In the genomic region with DNA sequence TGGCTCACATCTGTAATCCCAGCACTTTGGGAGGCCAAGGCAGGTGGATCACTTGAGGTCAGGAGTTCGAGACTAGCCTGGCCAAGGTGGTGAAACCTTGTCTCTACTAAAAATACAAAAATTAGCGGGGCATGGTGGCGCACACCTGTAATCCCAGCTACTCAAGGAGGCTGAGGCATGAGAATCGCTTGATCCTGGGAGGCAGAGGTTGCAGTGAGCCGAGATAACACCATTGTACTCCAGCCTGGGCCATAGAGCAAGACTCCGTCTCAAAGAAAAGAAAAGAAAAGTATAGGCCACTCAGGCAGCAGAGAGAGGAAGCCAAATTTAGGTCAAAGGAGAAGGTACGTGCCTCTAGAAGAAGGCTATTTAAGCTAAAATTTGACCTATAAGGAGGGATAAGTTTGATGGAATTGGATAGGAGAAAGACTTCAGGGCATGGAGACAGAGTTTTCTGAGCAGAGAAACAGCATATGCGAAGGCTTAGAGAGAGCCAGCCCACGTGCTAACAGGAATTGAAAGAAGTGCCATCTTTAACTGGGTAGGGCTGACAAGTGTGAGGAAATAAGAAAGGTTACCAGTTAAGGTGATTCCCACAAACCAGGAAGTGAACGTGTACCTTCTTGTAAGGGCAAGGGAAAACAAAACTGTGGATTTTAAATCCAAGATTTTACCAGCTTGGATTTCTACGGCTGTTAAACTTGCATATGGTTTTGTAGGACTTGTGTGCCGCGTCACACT, we compare ENCODE assay signal across 26 cellular contexts.
DNase-seq lines count a peak whose midpoint lies in the region; ATAC-seq lines count a peak whose summit lies in the region.
"Had no signal": no experiment of that assay in that cellular context is flagged by ENCODE, and none has a peak within 500 bp of the region (broad histone marks: within the 10 kb centered on the region; RNA-seq: fewer than 3 reads in every experiment).

No MANE protein-coding gene starts in this region.

- intact Hi-C loops in CD4-positive, alpha-beta memory T cell (cut with micrococcal nuclease), result loop anchor here (10.0 kb wide), 3 partner anchors 492 to 1238 kb away; partner anchors contain the start of genes MTRF1L, SCAF8 and TFB1M

- DNase-seq in T-helper 1 cell (no peak), NCI-H524 (lab: John Stamatoyannopoulos, UW) (no peak)
- DNase-seq in CD4-positive, alpha-beta memory T cell, result no peak
- DNase-seq: activated CD4-positive, CD25-positive, alpha-beta regulatory T cell; DMS79; glutamatergic neuron; Karpas-422; kidney glomerular epithelial cell; mesenchymal stem cell; NCI-H1694 treated with DMSO at 0.1 percent for 48 hours; NCI-H2171 treated with DMSO at 0.1 percent for 48 hours; NCI-H526 treated with DMSO at 0.1 percent for 48 hours; pancreas; right cardiac atrium; stimulated activated CD4-positive, alpha-beta T cell treated with anti-CD3 and anti-CD28 coated beads, Interleukin-12 subunit alpha, Interleukin-12 subunit beta, amount 100 ng/mL, for 4 hours; stimulated activated CD4-positive, alpha-beta T cell treated with anti-CD3 and anti-CD28 coated beads, Interleukin-4, amount 100 ng/mL, for 4 hours; T1000 had no signal

- peaks cover 8% of the 10 kb centered on the region for H3K9me3 Mint-ChIP-seq in T-helper 1 cell treated with Interleukin-12 subunit alpha and Interleukin-12 subunit beta and Interleukin-4 antibody, amounts not matched to agents 30 μg/mL and 1 μg/mL, for 36 hours
- H3K9me3 Mint-ChIP-seq in CD4-positive, alpha-beta memory T cell, result no peaks in the 10 kb centered on the region
- H3K9me3 Mint-ChIP-seq in activated T-helper 17 cell treated with anti-CD3 and anti-CD28 coated beads, Interleukin-2, amount 50 U/mL, for 72 hours, result peaks cover 8% of the 10 kb centered on the region
- H3K9me3 Mint-ChIP-seq: type B pancreatic cell had no signal

- peak overlapping the region; percentile 70 for H3K27ac Mint-ChIP-seq in T-helper 1 cell treated with Interleukin-12 subunit alpha and Interleukin-12 subunit beta and Interleukin-4 antibody, amounts not matched to agents 30 μg/mL and 1 μg/mL, for 36 hours
- peak overlapping the region; percentile 89 to 97 (median 93) for H3K27ac Mint-ChIP-seq in CD4-positive, alpha-beta memory T cell
- peak overlapping the region; percentile 86 for H3K27ac Mint-ChIP-seq in activated T-helper 17 cell treated with anti-CD3 and anti-CD28 coated beads, Interleukin-2, amount 50 U/mL, for 72 hours
- H3K27ac Mint-ChIP-seq: type B pancreatic cell had no signal

- peaks cover 48% of the 10 kb centered on the region for H3K4me1 Mint-ChIP-seq in T-helper 1 cell treated with Interleukin-12 subunit alpha and Interleukin-12 subunit beta and Interleukin-4 antibody, amounts not matched to agents 30 μg/mL and 1 μg/mL, for 36 hours (ENCODE audit: low read depth)
- peaks cover 48 to 85% (median 65%) of the 10 kb centered on the region in 4 donors for H3K4me1 Mint-ChIP-seq in CD4-positive, alpha-beta memory T cell
- H3K4me1 Mint-ChIP-seq in activated T-helper 17 cell treated with anti-CD3 and anti-CD28 coated beads, Interleukin-2, amount 50 U/mL, for 72 hours, result peaks cover 54% of the 10 kb centered on the region

- no peak for ATAC-seq in activated T-helper 17 cell treated with anti-CD3 and anti-CD28 coated beads, Interleukin-2, amount 50 U/mL, for 72 hours (replicated peaks)
- ATAC-seq in esophagus mucosa (peak; percentile 68), HG02852 (IDR thresholded peaks at IDR 0.05; ENCODE audit: unreplicated experiment) (no peak), HG02623 (IDR thresholded peaks at IDR 0.05; ENCODE audit: unreplicated experiment) (no peak)
- ATAC-seq: pancreas, right cardiac atrium had no signal

- H3K4me3 Mint-ChIP-seq in T-helper 1 cell treated with Interleukin-12 subunit alpha and Interleukin-12 subunit beta and Interleukin-4 antibody, amounts not matched to agents 30 μg/mL and 1 μg/mL, for 36 hours, result no peak overlapping the region
- peak overlapping the region; percentile 89 to 99 (median 96) for H3K4me3 Mint-ChIP-seq in CD4-positive, alpha-beta memory T cell
- H3K4me3 Mint-ChIP-seq in activated T-helper 17 cell treated with anti-CD3 and anti-CD28 coated beads, Interleukin-2, amount 50 U/mL, for 72 hours, result peak overlapping the region; percentile 99
- H3K4me3 Mint-ChIP-seq: brain, type B pancreatic cell had no signal

- peak overlapping the region; percentile 87 for H3K27ac ChIP-seq in CD4-positive, alpha-beta memory T cell (ENCODE audit: low read depth, low read length)
- H3K27ac ChIP-seq: 22Rv1, pancreas, SK-N-MC had no signal

- H3K27me3 Mint-ChIP-seq in T-helper 1 cell treated with Interleukin-12 subunit alpha and Interleukin-12 subunit beta and Interleukin-4 antibody, amounts not matched to agents 30 μg/mL and 1 μg/mL, for 36 hours (ENCODE audit: low read depth), result no peaks in the 10 kb centered on the region
- no peaks in the 10 kb centered on the region for H3K27me3 Mint-ChIP-seq in CD4-positive, alpha-beta memory T cell
- no peaks in the 10 kb centered on the region for H3K27me3 Mint-ChIP-seq in activated T-helper 17 cell treated with anti-CD3 and anti-CD28 coated beads, Interleukin-2, amount 50 U/mL, for 72 hours
- H3K27me3 Mint-ChIP-seq: type B pancreatic cell had no signal

- H3K4me1 ChIP-seq in CD4-positive, alpha-beta memory T cell (ENCODE audit: insufficient read depth, low read length), result peaks cover 69% of the 10 kb centered on the region

- no peaks in the 10 kb centered on the region for H3K9me3 ChIP-seq in CD4-positive, alpha-beta memory T cell (ENCODE audit: control insufficient read depth in 1 of 2, low read length in 2 of 2)
- H3K9me3 ChIP-seq: pancreas had no signal

- peak overlapping the region in 1 of 2 donors; percentile 75 for H3K4me3 ChIP-seq in CD4-positive, alpha-beta memory T cell (ENCODE audit: low read length in 2 of 2)
- H3K4me3 ChIP-seq: pancreas, SK-N-MC had no signal

- H3K36me3 ChIP-seq in CD4-positive, alpha-beta memory T cell (ENCODE audit: insufficient read depth, low read length), result no peaks in the 10 kb centered on the region
- H3K36me3 ChIP-seq: pancreas had no signal

- CTCF ChIA-PET in CD4-positive, alpha-beta memory T cell (lab: Charles Lee; ENCODE audit: partially characterized antibody), result interaction anchor here (0.8 to 10.6 kb wide), 5 partner anchors 10 to 90 kb away, joined by 3 to 113 read pairs (median 3); no protein-coding TSS in a partner anchor

- H3K36me3 Mint-ChIP-seq in T-helper 1 cell treated with Interleukin-12 subunit alpha and Interleukin-12 subunit beta and Interleukin-4 antibody, amounts not matched to agents 30 μg/mL and 1 μg/mL, for 36 hours (ENCODE audit: low read depth), result peaks cover 7% of the 10 kb centered on the region
- H3K36me3 Mint-ChIP-seq in CD4-positive, alpha-beta memory T cell, result peaks cover 43 to 74% of the 10 kb centered on the region in 2 donors
- H3K36me3 Mint-ChIP-seq in activated T-helper 17 cell treated with anti-CD3 and anti-CD28 coated beads, Interleukin-2, amount 50 U/mL, for 72 hours (ENCODE audit: low read depth), result peaks cover 50% of the 10 kb centered on the region
- H3K36me3 Mint-ChIP-seq: brain, type B pancreatic cell had no signal

- POLR2A ChIA-PET in CD4-positive, alpha-beta memory T cell (lab: Charles Lee; ENCODE audit: partially characterized antibody), result interaction anchor here (4.0 to 8.9 kb wide), 2 partner anchors 9 to 19 kb away, joined by 14 to 93 read pairs; no protein-coding TSS in a partner anchor

- no peaks in the 10 kb centered on the region for H3K27me3 ChIP-seq in CD4-positive, alpha-beta memory T cell (ENCODE audit: insufficient read depth, low read length)
- H3K27me3 ChIP-seq: pancreas had no signal
